22 cellular contexts compared by ENCODE assay signal in genomic region chr3:168951368-168951767, GRCh38.
"Had no signal": no experiment of that assay in that cellular context is flagged by ENCODE, and none has a peak within 500 bp of the region (broad histone marks: within the 10 kb centered on the region; RNA-seq: fewer than 3 reads in every experiment).

No MANE protein-coding gene starts in this region.

- DNase-seq: activated CD4-positive, alpha-beta T cell treated with anti-CD3 and anti-CD28 coated beads for 4 hours; activated CD4-positive, CD25-positive, alpha-beta regulatory T cell; activated CD8-positive, alpha-beta memory T cell treated with anti-CD3 and anti-CD28 coated beads, Interleukin-2, amount 10 ng/mL, durations not matched to agents 7 days and 5 days; activated CD8-positive, alpha-beta T cell treated with anti-CD3 and anti-CD28 coated beads for 36 hours; activated effector memory CD4-positive, alpha-beta T cell treated with anti-CD3 and anti-CD28 coated beads, Interleukin-2, amount 50 U/mL, for 16 hours; activated naive CD4-positive, alpha-beta T cell treated with anti-CD3 and anti-CD28 coated beads, Interleukin-2, amount 50 U/mL, for 16 hours; activated naive CD8-positive, alpha-beta T cell treated with anti-CD3 and anti-CD28 coated beads, Interleukin-2, amount 50 U/mL, for 24 hours; activated T-cell treated with anti-CD3 and anti-CD28 coated beads for 4 hours; central memory CD4-positive, alpha-beta T cell; effector CD8-positive, alpha-beta T cell; gastrocnemius medialis; head of caudate nucleus; lower lobe of right lung; naive thymus-derived CD4-positive, alpha-beta T cell; stimulated activated CD4-positive, alpha-beta T cell treated with anti-CD3 and anti-CD28 coated beads, Interleukin-4, amount 100 ng/mL, for 4 hours; stimulated activated naive CD8-positive, alpha-beta T cell treated with anti-CD3 and anti-CD28 coated beads, Interleukin-15, Interleukin-2, amounts not matched to agents 100 U/mL and 50 U/mL, for 24 hours; T-helper 17 cell; upper lobe of left lung had no signal

- FAIRE-seq: islet of Langerhans had no signal

- H3K4me2 ChIP-seq: neural progenitor cell had no signal

- H3K4me3 ChIP-seq: gastrocnemius medialis, lower lobe of right lung, neural progenitor cell, upper lobe of left lung had no signal

- H3K36me3 ChIP-seq: gastrocnemius medialis, lower lobe of right lung, neural progenitor cell, upper lobe of left lung had no signal

- H3K9me3 ChIP-seq: gastrocnemius medialis, lower lobe of right lung, upper lobe of left lung had no signal

- ATAC-seq: activated CD8-positive, alpha-beta memory T cell treated with anti-CD3 and anti-CD28 coated beads, Interleukin-2, amount 10 ng/mL, durations not matched to agents 7 days and 5 days; activated CD8-positive, alpha-beta T cell treated with anti-CD3 and anti-CD28 coated beads for 36 hours; activated naive CD8-positive, alpha-beta T cell treated with anti-CD3 and anti-CD28 coated beads, Interleukin-2, amount 50 U/mL, for 24 hours; esophagus mucosa; gastrocnemius medialis; left lobe of liver; lower lobe of right lung; naive thymus-derived CD4-positive, alpha-beta T cell; stimulated activated naive CD8-positive, alpha-beta T cell treated with anti-CD3 and anti-CD28 coated beads, Interleukin-15, Interleukin-2, amounts not matched to agents 100 U/mL and 50 U/mL, for 24 hours; T-helper 17 cell had no signal

- H3K4me1 ChIP-seq: gastrocnemius medialis, lower lobe of right lung had no signal

- H3K27me3 ChIP-seq: gastrocnemius medialis, neural progenitor cell, upper lobe of left lung had no signal

- H2AFZ ChIP-seq: neural progenitor cell had no signal

- H3K9ac ChIP-seq: neural progenitor cell had no signal

- H3K27ac ChIP-seq: gastrocnemius medialis, lower lobe of right lung, neural progenitor cell, upper lobe of left lung had no signal
